1 cellular context compared by ENCODE assay signal in genomic region chr1:207805841-207806421, GRCh38.
A peak's percentile ranks its signal among the peaks of the same experiment; 100 is the strongest.
TF ChIP-seq lines count a peak whose summit lies in the region.

No MANE protein-coding gene starts in this region.

TF ChIP-seq in K562, 482 proteins besides CTCF, POLR2A, EP300 and RAD21 (continued from another document):
- TF ChIP-seq HDAC1 (IDR thresholded peaks at IDR 0.05) (peak in 1 of 2 experiments; percentile 52; a peak in 2 of 4 replicates), ZFPM2 (CRISPR knock-in tag; IDR thresholded peaks at IDR 0.05) (no peak), MCM3 (IDR thresholded peaks at IDR 0.05) (no peak), RBM14 (IDR thresholded peaks at IDR 0.05; ENCODE audit: borderline replicate concordance, insufficient read depth, low read depth, low read length) (no peak), MLLT1 (IDR thresholded peaks at IDR 0.05) (no peak), TEAD4 (IDR thresholded peaks at IDR 0.05; ENCODE audit: low read length) (peak; percentile 60), TEAD4 (CRISPR knock-in tag; IDR thresholded peaks at IDR 0.05; ENCODE audit: borderline replicate concordance) (no peak), NCOA2 (IDR thresholded peaks at IDR 0.05; ENCODE audit: partially characterized antibody in 2 of 2) (no peak), TEAD2 (tag; IDR thresholded peaks at IDR 0.05) (no peak), FOXJ3 (CRISPR knock-in tag; IDR thresholded peaks at IDR 0.05) (no peak), CBX1 (IDR thresholded peaks at IDR 0.05; ENCODE audit: low read depth) (no peak), RFX5 (IDR thresholded peaks at IDR 0.05; ENCODE audit: low read depth, low read length) (no peak), NFE2 (IDR thresholded peaks at IDR 0.05; ENCODE audit: low read depth) (peak; percentile 94), ZNF696 (CRISPR knock-in tag; conservative IDR thresholded peaks at IDR 0.05) (no peak), ZBTB1 (CRISPR knock-in tag; IDR thresholded peaks at IDR 0.05; ENCODE audit: borderline replicate concordance, low read depth) (no peak), ZNF253 (CRISPR knock-in tag; conservative IDR thresholded peaks at IDR 0.05) (no peak; the same call in 1 of the 2 replicates), HBP1 (CRISPR knock-in tag; IDR thresholded peaks at IDR 0.05) (no peak), PHB (CRISPR knock-in tag; IDR thresholded peaks at IDR 0.05) (no peak), ZNF518B (CRISPR knock-in tag; IDR thresholded peaks at IDR 0.05) (no peak), PCBP2 (IDR thresholded peaks at IDR 0.05; ENCODE audit: low read depth, low read length, poor library complexity, severe bottlenecking) (no peak), IFI16 (CRISPR knock-in tag; IDR thresholded peaks at IDR 0.05) (no peak), NELFE (IDR thresholded peaks at IDR 0.05; ENCODE audit: insufficient read depth, insufficient read length) (no peak), NFIX (CRISPR knock-in tag; IDR thresholded peaks at IDR 0.05; ENCODE audit: low read depth) (no peak), ZSCAN32 (CRISPR knock-in tag; IDR thresholded peaks at IDR 0.05) (no peak), DMBX1 (CRISPR knock-in tag; IDR thresholded peaks at IDR 0.05; ENCODE audit: borderline replicate concordance) (peak; percentile 79; the same call in 1 of the 2 replicates), AFF1 (IDR thresholded peaks at IDR 0.05; ENCODE audit: low read depth in 1 of 2, partially characterized antibody in 2 of 2) (no peak), PTTG1 (tag; IDR thresholded peaks at IDR 0.05; ENCODE audit: low read depth) (no peak), ATF6 (CRISPR knock-in tag; IDR thresholded peaks at IDR 0.05) (no peak), TBL1XR1 (IDR thresholded peaks at IDR 0.05; ENCODE audit: low read length in 2 of 2) (no peak), JUND (IDR thresholded peaks at IDR 0.05; ENCODE audit: borderline replicate concordance, low read depth, low read length) (peak; percentile 83), JUND (tag; IDR thresholded peaks at IDR 0.05; ENCODE audit: borderline replicate concordance, low read depth, low read length) (peak; percentile 83; the same call in 2 of the 3 replicates), ZBTB34 (CRISPR knock-in tag; IDR thresholded peaks at IDR 0.05) (no peak), KLF1 (tag; IDR thresholded peaks at IDR 0.05) (no peak), HDAC8 (tag; IDR thresholded peaks at IDR 0.05) (no peak), BCL6 (CRISPR knock-in tag; IDR thresholded peaks at IDR 0.05) (no peak), NCOA6 (IDR thresholded peaks at IDR 0.05) (no peak), NUFIP1 (IDR thresholded peaks at IDR 0.05; ENCODE audit: partially characterized antibody) (no peak), MEIS2 (IDR thresholded peaks at IDR 0.05; ENCODE audit: partially characterized antibody) (peak; percentile 28), THRA (IDR thresholded peaks at IDR 0.05) (no peak), HMGXB4 (CRISPR knock-in tag; IDR thresholded peaks at IDR 0.05) (no peak), CCNT2 (IDR thresholded peaks at IDR 0.05; ENCODE audit: borderline replicate concordance, extremely low read depth, insufficient read length, low read depth, low read length) (no peak), ZNF717 (CRISPR knock-in tag; IDR thresholded peaks at IDR 0.05) (no peak), ZNF668 (CRISPR knock-in tag; IDR thresholded peaks at IDR 0.05) (0 out of 2 replicates have a peak, but pooled peaks have one; percentile 49), SAFB (IDR thresholded peaks at IDR 0.05; ENCODE audit: borderline replicate concordance, low read depth, low read length) (no peak), CTBP1 (IDR thresholded peaks at IDR 0.05; ENCODE audit: borderline replicate concordance) (peak; percentile 70)
